19 cellular contexts compared by ENCODE assay signal in the genomic region with DNA sequence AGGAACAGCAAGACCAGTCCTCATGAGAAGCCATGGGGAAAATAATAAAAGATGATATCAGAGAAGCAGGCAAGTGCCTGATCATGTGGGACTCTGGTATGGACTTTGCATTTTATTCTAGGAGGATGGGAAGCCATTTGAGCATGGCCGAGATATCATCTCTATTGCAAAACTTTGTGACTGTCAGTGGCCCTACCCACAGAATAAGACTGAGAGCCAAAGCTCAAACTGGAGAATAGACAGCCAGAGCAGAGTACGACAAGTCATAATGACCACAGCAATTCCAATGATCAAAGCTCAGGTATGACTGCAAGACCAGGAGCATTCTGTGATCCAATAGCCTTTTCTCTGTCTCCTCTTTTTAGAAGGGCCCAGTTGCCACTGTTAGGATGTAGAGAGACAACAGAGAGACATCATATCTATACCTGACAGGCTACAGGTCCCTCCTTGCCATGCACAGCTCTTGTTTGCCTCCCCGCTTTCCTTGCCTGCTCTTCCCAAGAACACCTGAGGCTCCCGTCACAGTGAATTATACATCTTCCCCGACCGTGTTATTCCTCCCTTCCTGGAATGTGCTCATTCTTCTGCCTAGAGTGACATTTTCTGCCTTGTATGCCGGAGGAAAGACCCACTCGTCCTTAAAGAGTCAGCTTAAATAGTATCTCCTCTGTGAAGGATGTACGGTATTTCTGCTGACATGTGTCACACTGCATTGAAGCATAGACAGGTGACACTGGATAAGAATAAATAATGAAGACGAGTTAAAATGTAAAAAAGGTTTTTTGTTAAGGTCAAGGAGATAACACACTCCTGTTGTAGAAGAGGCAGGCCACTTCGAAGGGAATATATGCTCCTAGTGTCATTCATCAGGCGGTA.
"Had no signal": no experiment of that assay in that cellular context is flagged by ENCODE, and none has a peak within 500 bp of the region (broad histone marks: within the 10 kb centered on the region; RNA-seq: fewer than 3 reads in every experiment).

No MANE protein-coding gene starts in this region.

- H3K9me3 ChIP-seq: adrenal gland, gastrocnemius medialis, left ventricle myocardium inferior, neutrophil, spleen, thoracic aorta, upper lobe of right lung had no signal

- FAIRE-seq: bronchial epithelial cell, kidney, TTC549 had no signal

- H3K27ac ChIP-seq: adrenal gland, gastrocnemius medialis, left ventricle myocardium inferior, thoracic aorta, upper lobe of right lung had no signal

- H3K36me3 ChIP-seq: adrenal gland, gastrocnemius medialis, left ventricle myocardium inferior, neutrophil, spleen, thoracic aorta, upper lobe of right lung had no signal

- H3K4me3 ChIP-seq: adrenal gland, gastrocnemius medialis, left ventricle myocardium inferior, spleen, thoracic aorta, upper lobe of right lung had no signal

- ATAC-seq: activated naive CD4-positive, alpha-beta T cell treated with anti-CD3 and anti-CD28 coated beads, Interleukin-2, amount 50 U/mL, for 72 hours; natural killer cell had no signal

- H3K27me3 ChIP-seq: adrenal gland, neutrophil, spleen, upper lobe of right lung had no signal

- H3K4me1 ChIP-seq: gastrocnemius medialis had no signal

- DNase-seq: activated CD4-positive, alpha-beta T cell treated with anti-CD3 and anti-CD28 coated beads, Interleukin-2, amount 50 U/mL, for 4 hours; activated gamma-delta T cell; adrenal gland; cerebellar nuclear complex; cortex of kidney; effector CD4-positive, alpha-beta T cell; kidney; left ventricle myocardium inferior; mesendoderm; natural killer cell; spleen; stimulated activated CD4-positive, alpha-beta T cell treated with anti-CD3 and anti-CD28 coated beads, Interleukin-4, amount 100 ng/mL, for 4 hours; upper lobe of right lung had no signal
